8 cellular contexts compared by ENCODE assay signal in the genomic region with DNA sequence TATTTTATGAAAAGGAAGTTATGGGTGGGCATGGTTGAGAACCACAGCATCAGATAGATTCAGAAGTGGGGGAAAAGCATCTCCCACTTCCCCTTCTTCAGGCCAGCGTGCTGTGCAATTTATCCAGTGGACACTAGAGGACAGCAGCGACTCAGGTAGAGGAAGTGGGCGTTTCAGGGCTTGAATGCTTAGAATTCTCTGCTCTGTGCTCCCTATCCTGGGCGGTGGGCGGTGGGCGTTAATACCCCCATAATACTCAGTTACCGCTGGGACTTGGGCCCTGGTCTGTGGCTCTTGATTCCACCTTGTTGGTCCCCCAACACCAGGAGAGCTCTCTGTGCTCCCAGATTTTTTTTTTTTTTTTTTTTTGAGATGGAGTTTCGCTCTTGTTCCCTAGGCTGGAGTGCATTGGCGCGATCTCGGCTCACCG. TPM values are rescaled to one million over a fixed set of nuclear protein-coding genes. Genes with fewer than 3 reads are reported as not detected.
DNase-seq lines count a peak whose midpoint lies in the region; ATAC-seq and TF ChIP-seq lines count a peak whose summit lies in the region.

No MANE protein-coding gene starts in this region.

- no peak for TF ChIP-seq EP300 in tibial nerve (IDR thresholded peaks at IDR 0.05)

- CTCF ChIA-PET in AG04449 (lab: Yijun Ruan, JAX): interaction anchor here (0.8 to 1.8 kb wide), 3 partner anchors 11 to 205 kb away, joined by 3 to 5 read pairs (median 3); no protein-coding TSS in a partner anchor
- CTCF ChIA-PET in activated CD4-positive, alpha-beta T cell treated with anti-CD3 and anti-CD28 coated beads, Interleukin-2, amount 10 ng/mL, durations not matched to agents 7 days and 5 days (lab: Charles Lee): interaction anchor here (0.6 to 1.2 kb wide), 5 partner anchors 15 to 288 kb away, joined by 3 to 5 read pairs (median 4); no protein-coding TSS in a partner anchor

- H3K36me3 ChIP-seq in tibial nerve: no peaks in the 10 kb centered on the region

- POLR2A ChIA-PET in AG04449 (lab: Yijun Ruan, JAX): no interaction called here
- POLR2A ChIA-PET in activated CD4-positive, alpha-beta T cell treated with anti-CD3 and anti-CD28 coated beads, Interleukin-2, amount 10 ng/mL, durations not matched to agents 7 days and 5 days (lab: Charles Lee): no interaction called here
- POLR2A ChIA-PET in naive thymus-derived CD8-positive, alpha-beta T cell (lab: Charles Lee): no interaction called here

- peak overlapping the region; percentile 10 for H3K4me3 Mint-ChIP-seq in activated CD4-positive, alpha-beta T cell treated with anti-CD3 and anti-CD28 coated beads, Interleukin-2, amount 10 ng/mL, durations not matched to agents 7 days and 5 days
- peak overlapping the region; percentile 50 to 62 for H3K4me3 Mint-ChIP-seq in effector memory CD8-positive, alpha-beta T cell
- H3K4me3 Mint-ChIP-seq in naive thymus-derived CD8-positive, alpha-beta T cell: peak overlapping the region in 3 of 10 donors; percentile 6 to 41 (median 18)

- DNase-seq in AG04449 (ENCODE audit: low read depth, low spot score): no peak
- peak; percentile 38 for DNase-seq in NCI-H226
- DNase-seq in activated CD4-positive, alpha-beta T cell treated with anti-CD3 and anti-CD28 coated beads, Interleukin-2, amount 10 ng/mL, durations not matched to agents 7 days and 5 days: peak; percentile 61
- DNase-seq in effector memory CD8-positive, alpha-beta T cell: peak; percentile 48 to 63 (median 57)
- DNase-seq in naive thymus-derived CD8-positive, alpha-beta T cell: peak in 9 of 10 donors; percentile 20 to 70 (median 34)
- DNase-seq in tibial nerve (ENCODE audit: low spot score in 2 of 2): peak in 1 of 2 donors; percentile 37

- H3K4me3 ChIP-seq in AG04449 (ENCODE audit: low read depth, low read length) (no peak overlapping the region), tibial nerve (no peak overlapping the region)

- no peak overlapping the region for H3K27ac ChIP-seq in tibial nerve

- H3K4me1 Mint-ChIP-seq in activated CD4-positive, alpha-beta T cell treated with anti-CD3 and anti-CD28 coated beads, Interleukin-2, amount 10 ng/mL, durations not matched to agents 7 days and 5 days: peaks cover 8% of the 10 kb centered on the region
- peaks cover 0 to 3% of the 10 kb centered on the region in 2 donors for H3K4me1 Mint-ChIP-seq in effector memory CD8-positive, alpha-beta T cell (ENCODE audit: low read depth in 2 of 2)
- H3K4me1 Mint-ChIP-seq in naive thymus-derived CD8-positive, alpha-beta T cell: peaks cover 0 to 9% (median 2%) of the 10 kb centered on the region in 4 donors

- no peaks in the 10 kb centered on the region for H3K36me3 Mint-ChIP-seq in activated CD4-positive, alpha-beta T cell treated with anti-CD3 and anti-CD28 coated beads, Interleukin-2, amount 10 ng/mL, durations not matched to agents 7 days and 5 days (ENCODE audit: low read depth)
- H3K36me3 Mint-ChIP-seq in effector memory CD8-positive, alpha-beta T cell (ENCODE audit: insufficient read depth): no peaks in the 10 kb centered on the region
- no peaks in the 10 kb centered on the region for H3K36me3 Mint-ChIP-seq in naive thymus-derived CD8-positive, alpha-beta T cell

- WGBS in tibial nerve, 2 donors: 26 to 27% methylated on average over 12 of the region's 12 CpGs

- no peak for TF ChIP-seq POLR2A in tibial nerve (IDR thresholded peaks at IDR 0.05)

- ATAC-seq in GM18498 (IDR thresholded peaks at IDR 0.05; ENCODE audit: unreplicated experiment) (peak; percentile 46), GM18520 (IDR thresholded peaks at IDR 0.05; ENCODE audit: unreplicated experiment) (no peak)
- peak; percentile 95 for ATAC-seq in effector memory CD8-positive, alpha-beta T cell (replicated peaks)
- ATAC-seq in naive thymus-derived CD8-positive, alpha-beta T cell: peak; percentile 79 to 80

- no peaks in the 10 kb centered on the region for H3K4me1 ChIP-seq in tibial nerve

- H3K27ac Mint-ChIP-seq in activated CD4-positive, alpha-beta T cell treated with anti-CD3 and anti-CD28 coated beads, Interleukin-2, amount 10 ng/mL, durations not matched to agents 7 days and 5 days: no peak overlapping the region
- no peak overlapping the region for H3K27ac Mint-ChIP-seq in effector memory CD8-positive, alpha-beta T cell
- H3K27ac Mint-ChIP-seq in naive thymus-derived CD8-positive, alpha-beta T cell: no peak overlapping the region

- H3K9me3 Mint-ChIP-seq in activated CD4-positive, alpha-beta T cell treated with anti-CD3 and anti-CD28 coated beads, Interleukin-2, amount 10 ng/mL, durations not matched to agents 7 days and 5 days: no peaks in the 10 kb centered on the region
- no peaks in the 10 kb centered on the region for H3K9me3 Mint-ChIP-seq in effector memory CD8-positive, alpha-beta T cell
- no peaks in the 10 kb centered on the region for H3K9me3 Mint-ChIP-seq in naive thymus-derived CD8-positive, alpha-beta T cell

- H3K9me3 ChIP-seq in tibial nerve: no peaks in the 10 kb centered on the region

- H3K27me3 ChIP-seq in tibial nerve: no peaks in the 10 kb centered on the region

- TF ChIP-seq CTCF in AG04449 (IDR thresholded peaks at IDR 0.05; ENCODE audit: insufficient read depth, low read length, missing control alignments) (peak; percentile 70), tibial nerve (IDR thresholded peaks at IDR 0.05) (peak; percentile 49 to 75 (median 57))

- peaks cover 10% of the 10 kb centered on the region for H3K27me3 Mint-ChIP-seq in activated CD4-positive, alpha-beta T cell treated with anti-CD3 and anti-CD28 coated beads, Interleukin-2, amount 10 ng/mL, durations not matched to agents 7 days and 5 days
- no peaks in the 10 kb centered on the region for H3K27me3 Mint-ChIP-seq in effector memory CD8-positive, alpha-beta T cell
- no peaks in the 10 kb centered on the region for H3K27me3 Mint-ChIP-seq in naive thymus-derived CD8-positive, alpha-beta T cell

RNA-seq across cellular contexts. Expression of a gene that starts 3.7 kb away (rescaled TPM):
- total RNA-seq in activated CD4-positive, alpha-beta T cell treated with anti-CD3 and anti-CD28 coated beads, Interleukin-2, amount 10 ng/mL, durations not matched to agents 7 days and 5 days: not detected
- not detected for total RNA-seq in naive thymus-derived CD8-positive, alpha-beta T cell
- not detected for polyA plus RNA-seq in naive thymus-derived CD8-positive, alpha-beta T cell
- not detected for total RNA-seq in tibial nerve

RNA-seq across cellular contexts. Expression of a gene that starts 16.6 kb away (rescaled TPM):
- total RNA-seq in activated CD4-positive, alpha-beta T cell treated with anti-CD3 and anti-CD28 coated beads, Interleukin-2, amount 10 ng/mL, durations not matched to agents 7 days and 5 days: 1 to 10 TPM; 7.0 to 7.9 TPM
- under 1 TPM in 1 of 2 experiments, not detected in 1; 0.41 TPM for total RNA-seq in naive thymus-derived CD8-positive, alpha-beta T cell
- polyA plus RNA-seq in naive thymus-derived CD8-positive, alpha-beta T cell: 1 to 10 TPM in 1 of 3 donors, under 1 TPM in 1, not detected in 1; 0.32 to 2.7 TPM
- not detected for total RNA-seq in tibial nerve

RNA-seq across cellular contexts. Expression of a gene that starts 34.1 kb away (rescaled TPM):
- not detected for total RNA-seq in activated CD4-positive, alpha-beta T cell treated with anti-CD3 and anti-CD28 coated beads, Interleukin-2, amount 10 ng/mL, durations not matched to agents 7 days and 5 days
- not detected for total RNA-seq in naive thymus-derived CD8-positive, alpha-beta T cell
- not detected for polyA plus RNA-seq in naive thymus-derived CD8-positive, alpha-beta T cell
- total RNA-seq in tibial nerve: not detected

RNA-seq across cellular contexts. Expression of a gene that starts 39.4 kb away (rescaled TPM):
- not detected for total RNA-seq in activated CD4-positive, alpha-beta T cell treated with anti-CD3 and anti-CD28 coated beads, Interleukin-2, amount 10 ng/mL, durations not matched to agents 7 days and 5 days
- not detected for total RNA-seq in naive thymus-derived CD8-positive, alpha-beta T cell
- polyA plus RNA-seq in naive thymus-derived CD8-positive, alpha-beta T cell: not detected
- 10 to 100 TPM; 14.4 to 62.6 (median 25.8) TPM for total RNA-seq in tibial nerve

RNA-seq across cellular contexts. Expression of a gene that starts 54.2 kb away (rescaled TPM):
- total RNA-seq in activated CD4-positive, alpha-beta T cell treated with anti-CD3 and anti-CD28 coated beads, Interleukin-2, amount 10 ng/mL, durations not matched to agents 7 days and 5 days: not detected
- not detected for total RNA-seq in naive thymus-derived CD8-positive, alpha-beta T cell
- polyA plus RNA-seq in naive thymus-derived CD8-positive, alpha-beta T cell: not detected
- total RNA-seq in tibial nerve: not detected

Comparison
In these comparisons a context has a peak if more than half of its experiments do, and no peak if none do; other contexts are left out.
1. RNA of a gene that starts 16.6 kb away (total RNA-seq): 7.0 to 7.9 TPM in activated CD4-positive, alpha-beta T cell treated with anti-CD3 and anti-CD28 coated beads, Interleukin-2, amount 10 ng/mL, durations not matched to agents 7 days and 5 days; 0.41 TPM in naive thymus-derived CD8-positive, alpha-beta T cell and not detected in tibial nerve; every median in the first group is over 4 times any median in the second.